In genomic region chr14:77709412-77709811, GRCh38 we compare ENCODE assay signal across 10 cellular contexts. TPM values are rescaled to one million over a fixed set of nuclear protein-coding genes. Genes with fewer than 3 reads are reported as not detected.
DNase-seq lines count a peak whose midpoint lies in the region; ATAC-seq and TF ChIP-seq lines count a peak whose summit lies in the region.
"Had no signal": no experiment of that assay in that cellular context is flagged by ENCODE, and none has a peak within 500 bp of the region (broad histone marks: within the 10 kb centered on the region; RNA-seq: fewer than 3 reads in every experiment).

No MANE protein-coding gene starts in this region.

- TF ChIP-seq POLR2A in suprapubic skin (IDR thresholded peaks at IDR 0.05) = no peak

- DNase-seq in cardiac muscle cell (ENCODE audit: low read depth in 1 of 2, low spot score in 1 of 2) = no peak
- no peak for DNase-seq in left cardiac atrium
- DNase-seq in activated T-helper 1 cell treated with anti-CD3 and anti-CD28 coated beads, Interleukin-12 subunit alpha, Interleukin-12 subunit beta, Interleukin-2, Interleukin-4 antibody, amounts not matched to agents 30 ng/mL and 10 ng/mL and 1 ng/mL, durations not matched to agents 14 hours and 24 hours and 36 hours (ENCODE audit: low spot score) = no peak
- no peak for DNase-seq in immature natural killer cell
- DNase-seq in suprapubic skin (ENCODE audit: low spot score in 2 of 2) = no peak
- no peak for DNase-seq in 8988T
- no peak for DNase-seq in GOT3 (lab: John Stamatoyannopoulos, UW)
- DNase-seq: activated CD8-positive, alpha-beta memory T cell treated with anti-CD3 and anti-CD28 coated beads, Interleukin-2, amount 50 U/mL, for 48 hours; DMS153 had no signal

- H3K27ac ChIP-seq in cardiac muscle cell (no peak overlapping the region), suprapubic skin (no peak overlapping the region)

- TF ChIP-seq CTCF in cardiac muscle cell (IDR thresholded peaks at IDR 0.05; ENCODE audit: low read depth, low read length) (no peak), suprapubic skin (IDR thresholded peaks at IDR 0.05) (no peak)

- TF ChIP-seq EP300 in suprapubic skin (IDR thresholded peaks at IDR 0.05) = no peak

- intact Hi-C loops in left cardiac atrium (cut with DNase I) = no loop called here
- intact Hi-C loops in activated T-helper 1 cell treated with anti-CD3 and anti-CD28 coated beads, Interleukin-12 subunit alpha, Interleukin-12 subunit beta, Interleukin-2, Interleukin-4 antibody, amounts not matched to agents 30 ng/mL and 10 ng/mL and 1 ng/mL, durations not matched to agents 14 hours and 24 hours and 36 hours (cut with micrococcal nuclease) = loop anchor here (1.0 to 10.0 kb wide), 6 partner anchors 67 to 675 kb away; partner anchors contain the start of genes SAMD15 and TMED8

- H3K4me1 Mint-ChIP-seq in activated T-helper 1 cell treated with anti-CD3 and anti-CD28 coated beads, Interleukin-12 subunit alpha, Interleukin-12 subunit beta, Interleukin-2, Interleukin-4 antibody, amounts not matched to agents 30 ng/mL and 10 ng/mL and 1 ng/mL, durations not matched to agents 14 hours and 24 hours and 36 hours (ENCODE audit: low read depth) = peaks cover 42% of the 10 kb centered on the region
- peaks cover 34 to 57% of the 10 kb centered on the region in 2 donors for H3K4me1 Mint-ChIP-seq in immature natural killer cell

- H3K36me3 Mint-ChIP-seq in activated T-helper 1 cell treated with anti-CD3 and anti-CD28 coated beads, Interleukin-12 subunit alpha, Interleukin-12 subunit beta, Interleukin-2, Interleukin-4 antibody, amounts not matched to agents 30 ng/mL and 10 ng/mL and 1 ng/mL, durations not matched to agents 14 hours and 24 hours and 36 hours (ENCODE audit: low read depth) = peaks cover 36% of the 10 kb centered on the region
- H3K36me3 Mint-ChIP-seq in immature natural killer cell = peaks cover 5 to 8% (median 8%) of the 10 kb centered on the region in 3 donors

- H3K4me3 ChIP-seq in cardiac muscle cell (peak overlapping the region; percentile 88), suprapubic skin (peak overlapping the region; percentile 90)

- ATAC-seq in left cardiac atrium (no peak), GM19023 (IDR thresholded peaks at IDR 0.05; ENCODE audit: unreplicated experiment) (no peak)

- H3K9me3 ChIP-seq in cardiac muscle cell (ENCODE audit: low read depth) = no peaks in the 10 kb centered on the region
- no peaks in the 10 kb centered on the region for H3K9me3 ChIP-seq in suprapubic skin

- H3K4me1 ChIP-seq in cardiac muscle cell (ENCODE audit: low read depth) (peaks cover 15% of the 10 kb centered on the region), suprapubic skin (peaks cover 31% of the 10 kb centered on the region)

- H3K9me3 Mint-ChIP-seq in activated T-helper 1 cell treated with anti-CD3 and anti-CD28 coated beads, Interleukin-12 subunit alpha, Interleukin-12 subunit beta, Interleukin-2, Interleukin-4 antibody, amounts not matched to agents 30 ng/mL and 10 ng/mL and 1 ng/mL, durations not matched to agents 14 hours and 24 hours and 36 hours = no peaks in the 10 kb centered on the region
- no peaks in the 10 kb centered on the region for H3K9me3 Mint-ChIP-seq in immature natural killer cell

- 80% methylated on average over 3 of the region's 3 CpGs for WGBS in suprapubic skin

- H3K4me3 Mint-ChIP-seq in activated T-helper 1 cell treated with anti-CD3 and anti-CD28 coated beads, Interleukin-12 subunit alpha, Interleukin-12 subunit beta, Interleukin-2, Interleukin-4 antibody, amounts not matched to agents 30 ng/mL and 10 ng/mL and 1 ng/mL, durations not matched to agents 14 hours and 24 hours and 36 hours = peak overlapping the region; percentile 99
- H3K4me3 Mint-ChIP-seq in immature natural killer cell = peak overlapping the region in 4 of 5 donors; percentile 25 to 96 (median 93)

- H3K27ac Mint-ChIP-seq in activated T-helper 1 cell treated with anti-CD3 and anti-CD28 coated beads, Interleukin-12 subunit alpha, Interleukin-12 subunit beta, Interleukin-2, Interleukin-4 antibody, amounts not matched to agents 30 ng/mL and 10 ng/mL and 1 ng/mL, durations not matched to agents 14 hours and 24 hours and 36 hours = peak overlapping the region; percentile 98
- H3K27ac Mint-ChIP-seq in immature natural killer cell = no peak overlapping the region

- H3K27me3 ChIP-seq in cardiac muscle cell (no peaks in the 10 kb centered on the region), suprapubic skin (no peaks in the 10 kb centered on the region)

- H3K27me3 Mint-ChIP-seq in activated T-helper 1 cell treated with anti-CD3 and anti-CD28 coated beads, Interleukin-12 subunit alpha, Interleukin-12 subunit beta, Interleukin-2, Interleukin-4 antibody, amounts not matched to agents 30 ng/mL and 10 ng/mL and 1 ng/mL, durations not matched to agents 14 hours and 24 hours and 36 hours (ENCODE audit: insufficient read depth) = no peaks in the 10 kb centered on the region
- peaks cover 0 to 7% (median 2%) of the 10 kb centered on the region in 3 donors for H3K27me3 Mint-ChIP-seq in immature natural killer cell (ENCODE audit: low read depth in 3 of 3)

- H3K36me3 ChIP-seq in cardiac muscle cell (peaks cover 29% of the 10 kb centered on the region), suprapubic skin (peaks cover 30% of the 10 kb centered on the region)

RNA-seq across cellular contexts. Expression of gene SLIRP, which starts 1.5 kb away (rescaled TPM):
- total RNA-seq in cardiac muscle cell = 386 and 439 TPM in 2 replicates
- 466 and 662 TPM in 2 replicates for polyA plus RNA-seq in cardiac muscle cell
- 100 to 1,000 TPM; 144 to 164 TPM for total RNA-seq in left cardiac atrium
- total RNA-seq in activated T-helper 1 cell treated with anti-CD3 and anti-CD28 coated beads, Interleukin-12 subunit alpha, Interleukin-12 subunit beta, Interleukin-2, Interleukin-4 antibody, amounts not matched to agents 30 ng/mL and 10 ng/mL and 1 ng/mL, durations not matched to agents 14 hours and 24 hours and 36 hours = 177 and 178 TPM in 2 replicates
- polyA plus RNA-seq in immature natural killer cell = 100 to 1,000 TPM; 184 to 228 (median 211) TPM
- 100 to 1,000 TPM in 3 of 4 donors, 10 to 100 TPM in 1; 59.1 to 147 (median 127) TPM for total RNA-seq in suprapubic skin

RNA-seq across cellular contexts. Expression of gene ALKBH1, which starts 1.6 kb away (rescaled TPM):
- 8.6 and 11.7 TPM in 2 replicates for total RNA-seq in cardiac muscle cell
- 14.5 and 14.6 TPM in 2 replicates for polyA plus RNA-seq in cardiac muscle cell
- 10 to 100 TPM in 1 of 2 donors, 1 to 10 TPM in 1; 9.8 to 10.6 TPM for total RNA-seq in left cardiac atrium
- total RNA-seq in activated T-helper 1 cell treated with anti-CD3 and anti-CD28 coated beads, Interleukin-12 subunit alpha, Interleukin-12 subunit beta, Interleukin-2, Interleukin-4 antibody, amounts not matched to agents 30 ng/mL and 10 ng/mL and 1 ng/mL, durations not matched to agents 14 hours and 24 hours and 36 hours = 16.3 and 21.9 TPM in 2 replicates
- 1 to 10 TPM; 3.3 to 6.2 (median 4.3) TPM for polyA plus RNA-seq in immature natural killer cell
- total RNA-seq in suprapubic skin = 10 to 100 TPM in 1 of 4 donors, 1 to 10 TPM in 3; 6.4 to 13.4 (median 7.3) TPM

RNA-seq across cellular contexts. Expression of gene SNW1, which starts 51.5 kb away (rescaled TPM):
- total RNA-seq in cardiac muscle cell (50.9 and 66.7 TPM in 2 replicates), left cardiac atrium (10 to 100 TPM; 53.1 to 56.6 TPM), suprapubic skin (10 to 100 TPM; 48.8 to 85.1 (median 57.4) TPM)
- polyA plus RNA-seq in cardiac muscle cell (63.3 and 66.3 TPM in 2 replicates), immature natural killer cell (10 to 100 TPM; 57.0 to 82.9 (median 57.0) TPM)
- 112 and 118 TPM in 2 replicates for total RNA-seq in activated T-helper 1 cell treated with anti-CD3 and anti-CD28 coated beads, Interleukin-12 subunit alpha, Interleukin-12 subunit beta, Interleukin-2, Interleukin-4 antibody, amounts not matched to agents 30 ng/mL and 10 ng/mL and 1 ng/mL, durations not matched to agents 14 hours and 24 hours and 36 hours
